In the genomic region with DNA sequence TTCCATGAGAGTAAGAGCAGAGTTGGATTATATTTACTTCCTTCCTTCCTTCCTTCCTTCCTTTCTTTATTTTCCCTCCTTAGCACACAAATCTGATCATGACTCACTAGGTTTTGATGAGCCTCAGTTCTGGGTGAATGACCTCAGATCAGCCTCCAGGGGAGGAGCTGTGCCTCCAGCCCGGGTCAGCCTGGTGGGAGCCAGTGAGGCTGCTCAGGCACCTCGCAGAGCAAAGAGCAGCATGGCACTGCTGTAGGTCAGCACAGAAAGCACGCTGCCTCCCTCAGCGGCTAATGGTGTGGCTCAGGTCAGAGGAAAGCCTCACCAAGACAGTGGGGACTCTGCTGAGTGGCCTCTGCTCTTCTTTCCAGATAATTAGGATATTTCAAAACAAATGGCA, we compare ENCODE assay signal across 24 cellular contexts.
DNase-seq lines count a peak whose midpoint lies in the region; ATAC-seq and TF ChIP-seq lines count a peak whose summit lies in the region.
"Had no signal": no experiment of that assay in that cellular context is flagged by ENCODE, and none has a peak within 500 bp of the region (broad histone marks: within the 10 kb centered on the region; RNA-seq: fewer than 3 reads in every experiment).

No MANE protein-coding gene starts in this region.

- TF ChIP-seq RAD21 in SK-N-SH (IDR thresholded peaks at IDR 0.05; ENCODE audit: low read length): no peak

- no peaks in the 10 kb centered on the region for H3K36me3 ChIP-seq in SK-N-SH (replicated peaks in 1 of 2; ENCODE audit: control insufficient read depth in 1 of 2, insufficient read depth in 2 of 2, low read length in 1 of 2)
- no peaks in the 10 kb centered on the region for H3K36me3 ChIP-seq in WERI-Rb-1
- H3K36me3 ChIP-seq: HAP-1 had no signal

- H3K9ac ChIP-seq in SK-N-SH: no peak overlapping the region

- ATAC-seq in SK-N-SH treated with all-trans-retinoic acid at 6 μM for 48 hours (no peak), HG02885 (IDR thresholded peaks at IDR 0.05; ENCODE audit: poor library complexity, unreplicated experiment) (no peak), GM21825 (IDR thresholded peaks at IDR 0.05; ENCODE audit: unreplicated experiment) (no peak), HG03439 (IDR thresholded peaks at IDR 0.05; ENCODE audit: unreplicated experiment) (no peak)
- no peak for ATAC-seq in effector memory CD8-positive, alpha-beta T cell (replicated peaks)
- ATAC-seq: activated CD8-positive, alpha-beta memory T cell treated with anti-CD3 and anti-CD28 coated beads, Interleukin-2, amount 10 ng/mL, durations not matched to agents 7 days and 5 days; GM12878; right cardiac atrium; T-cell had no signal

- WGBS in SK-N-SH (ENCODE audit: low lambda C conversion rate): 14% methylated on average over 2 of the region's 4 CpGs

- no peak overlapping the region for H3K27ac Mint-ChIP-seq in effector memory CD8-positive, alpha-beta T cell
- H3K27ac Mint-ChIP-seq: activated CD8-positive, alpha-beta memory T cell treated with anti-CD3 and anti-CD28 coated beads, Interleukin-2, amount 10 ng/mL, durations not matched to agents 7 days and 5 days; activated T-helper 1 cell treated with anti-CD3 and anti-CD28 coated beads, Interleukin-12 subunit alpha, Interleukin-12 subunit beta, Interleukin-2, Interleukin-4 antibody, amounts not matched to agents 30 ng/mL and 10 ng/mL and 1 ng/mL, durations not matched to agents 14 hours and 24 hours and 36 hours; brain; T-cell had no signal

- no peak for TF ChIP-seq CTCF in SK-N-SH (IDR thresholded peaks at IDR 0.05)
- no peak for TF ChIP-seq CTCF in WERI-Rb-1 (IDR thresholded peaks at IDR 0.05; ENCODE audit: low read depth, low read length)

- DNase-seq in SK-N-SH (peak; percentile 2), WERI-Rb-1 (peak; percentile 33), iPS-NIHi7 (ENCODE audit: extremely low spot score) (peak; percentile 58)
- DNase-seq in effector memory CD8-positive, alpha-beta T cell: no peak
- DNase-seq: activated CD4-positive, alpha-beta T cell treated with anti-CD3 and anti-CD28 coated beads for 48 hours; activated CD8-positive, alpha-beta memory T cell treated with anti-CD3 and anti-CD28 coated beads, Interleukin-2, amount 10 ng/mL, durations not matched to agents 7 days and 5 days; C1 segment of cervical spinal cord; DMS 273 treated with DMSO at 0.1 percent for 48 hours; naive B cell; NCI-H1417; NCI-H526 treated with DMSO at 0.1 percent for 48 hours; right cardiac atrium; SHP77; stimulated activated CD4-positive, alpha-beta T cell treated with anti-CD3 and anti-CD28 coated beads, Interleukin-12 subunit alpha, Interleukin-12 subunit beta, amount 100 ng/mL, for 4 hours; stimulated activated CD8-positive, alpha-beta memory T cell treated with anti-CD3 and anti-CD28 coated beads, Interleukin-4, amount 100 ng/mL, for 48 hours; T-cell had no signal

- no peaks in the 10 kb centered on the region for H3K36me3 Mint-ChIP-seq in effector memory CD8-positive, alpha-beta T cell (ENCODE audit: insufficient read depth)
- H3K36me3 Mint-ChIP-seq: activated CD8-positive, alpha-beta memory T cell treated with anti-CD3 and anti-CD28 coated beads, Interleukin-2, amount 10 ng/mL, durations not matched to agents 7 days and 5 days; brain; naive B cell; T-cell had no signal

- no peak overlapping the region for H3K4me3 Mint-ChIP-seq in effector memory CD8-positive, alpha-beta T cell
- H3K4me3 Mint-ChIP-seq: activated CD8-positive, alpha-beta memory T cell treated with anti-CD3 and anti-CD28 coated beads, Interleukin-2, amount 10 ng/mL, durations not matched to agents 7 days and 5 days; activated T-helper 1 cell treated with anti-CD3 and anti-CD28 coated beads, Interleukin-12 subunit alpha, Interleukin-12 subunit beta, Interleukin-2, Interleukin-4 antibody, amounts not matched to agents 30 ng/mL and 10 ng/mL and 1 ng/mL, durations not matched to agents 14 hours and 24 hours and 36 hours; brain; naive B cell; T-cell had no signal

- no peaks in the 10 kb centered on the region for H3K79me2 ChIP-seq in SK-N-SH (ENCODE audit: insufficient read depth)

- no peak overlapping the region for H3K4me2 ChIP-seq in SK-N-SH

- no peak for TF ChIP-seq EP300 in SK-N-SH (IDR thresholded peaks at IDR 0.05; ENCODE audit: borderline replicate concordance in 1 of 2, low read depth in 1 of 2, low read length in 1 of 2)

- no peaks in the 10 kb centered on the region; the same call in 1 of the 2 replicates for H3K27me3 ChIP-seq in SK-N-SH (ENCODE audit: insufficient read depth)
- no peaks in the 10 kb centered on the region for H3K27me3 ChIP-seq in WERI-Rb-1 (ENCODE audit: insufficient read depth, low read depth, severe bottlenecking)

- no peaks in the 10 kb centered on the region for H3K4me1 Mint-ChIP-seq in effector memory CD8-positive, alpha-beta T cell (ENCODE audit: low read depth in 2 of 2)
- H3K4me1 Mint-ChIP-seq: activated CD8-positive, alpha-beta memory T cell treated with anti-CD3 and anti-CD28 coated beads, Interleukin-2, amount 10 ng/mL, durations not matched to agents 7 days and 5 days; naive B cell; T-cell had no signal

- H3K9me2 ChIP-seq in SK-N-SH: no peaks in the 10 kb centered on the region

- 0 out of 4 replicates have a peak, but pooled peaks cover 0 to 3% of the 10 kb centered on the region in 2 experiments for H3K4me1 ChIP-seq in SK-N-SH (ENCODE audit: control insufficient read depth in 1 of 2, insufficient read depth in 2 of 2, low read depth in 1 of 2, low read length in 1 of 2)
- H3K4me1 ChIP-seq: HAP-1 had no signal

- 0 out of 2 replicates have a peak, but pooled peaks cover 2% of the 10 kb centered on the region for H4K20me1 ChIP-seq in SK-N-SH (ENCODE audit: insufficient read depth)

- H3K4me3 ChIP-seq in SK-N-SH (ENCODE audit: low read depth in 2 of 2, low read length in 1 of 2): no peak overlapping the region
- H3K4me3 ChIP-seq in WERI-Rb-1 (ENCODE audit: low read depth, low read length): no peak overlapping the region
- H3K4me3 ChIP-seq: GM12878, HAP-1 had no signal

- no peak overlapping the region for H2AFZ ChIP-seq in SK-N-SH (ENCODE audit: low read depth)

- peaks cover 0 to 5% of the 10 kb centered on the region in 2 donors for H3K27me3 Mint-ChIP-seq in effector memory CD8-positive, alpha-beta T cell
- H3K27me3 Mint-ChIP-seq: activated CD8-positive, alpha-beta memory T cell treated with anti-CD3 and anti-CD28 coated beads, Interleukin-2, amount 10 ng/mL, durations not matched to agents 7 days and 5 days had no signal

- CTCF ChIA-PET in SK-N-SH (lab: Yijun Ruan, JAX): interaction anchor here (1.4 to 2.4 kb wide), 2 partner anchors 37 to 416 kb away, joined by 5 to 9 read pairs; no protein-coding TSS in a partner anchor

- peaks cover 4 to 10% of the 10 kb centered on the region in 2 donors for H3K9me3 Mint-ChIP-seq in effector memory CD8-positive, alpha-beta T cell
- H3K9me3 Mint-ChIP-seq: activated T-helper 1 cell treated with anti-CD3 and anti-CD28 coated beads, Interleukin-12 subunit alpha, Interleukin-12 subunit beta, Interleukin-2, Interleukin-4 antibody, amounts not matched to agents 30 ng/mL and 10 ng/mL and 1 ng/mL, durations not matched to agents 14 hours and 24 hours and 36 hours had no signal

- H3K9me3 ChIP-seq in SK-N-SH (no peaks in the 10 kb centered on the region), WERI-Rb-1 (ENCODE audit: severe bottlenecking) (no peaks in the 10 kb centered on the region)
- H3K9me3 ChIP-seq: HAP-1 had no signal

- no peaks in the 10 kb centered on the region for H3F3A ChIP-seq in SK-N-SH (replicated peaks; ENCODE audit: insufficient read depth)

- H3K27ac ChIP-seq in SK-N-SH (ENCODE audit: low read depth in 2 of 2, low read length in 1 of 2): no peak overlapping the region
- H3K27ac ChIP-seq in WERI-Rb-1: no peak overlapping the region

- POLR2A ChIA-PET in SK-N-SH (lab: Yijun Ruan, JAX): no interaction called here

TF ChIP-seq in SK-N-SH treated with all-trans-retinoic acid at 6 μM for 48 hours, 23 proteins besides CTCF, POLR2A, EP300 and RAD21 (continues in another document):
- no peak for TF ChIP-seq ARNTL (CRISPR knock-in tag; IDR thresholded peaks at IDR 0.05; ENCODE audit: borderline replicate concordance, low read depth)
- no peak for TF ChIP-seq TCF4 (CRISPR knock-in tag; IDR thresholded peaks at IDR 0.05; ENCODE audit: borderline replicate concordance)
- TF ChIP-seq, protein P1, sequence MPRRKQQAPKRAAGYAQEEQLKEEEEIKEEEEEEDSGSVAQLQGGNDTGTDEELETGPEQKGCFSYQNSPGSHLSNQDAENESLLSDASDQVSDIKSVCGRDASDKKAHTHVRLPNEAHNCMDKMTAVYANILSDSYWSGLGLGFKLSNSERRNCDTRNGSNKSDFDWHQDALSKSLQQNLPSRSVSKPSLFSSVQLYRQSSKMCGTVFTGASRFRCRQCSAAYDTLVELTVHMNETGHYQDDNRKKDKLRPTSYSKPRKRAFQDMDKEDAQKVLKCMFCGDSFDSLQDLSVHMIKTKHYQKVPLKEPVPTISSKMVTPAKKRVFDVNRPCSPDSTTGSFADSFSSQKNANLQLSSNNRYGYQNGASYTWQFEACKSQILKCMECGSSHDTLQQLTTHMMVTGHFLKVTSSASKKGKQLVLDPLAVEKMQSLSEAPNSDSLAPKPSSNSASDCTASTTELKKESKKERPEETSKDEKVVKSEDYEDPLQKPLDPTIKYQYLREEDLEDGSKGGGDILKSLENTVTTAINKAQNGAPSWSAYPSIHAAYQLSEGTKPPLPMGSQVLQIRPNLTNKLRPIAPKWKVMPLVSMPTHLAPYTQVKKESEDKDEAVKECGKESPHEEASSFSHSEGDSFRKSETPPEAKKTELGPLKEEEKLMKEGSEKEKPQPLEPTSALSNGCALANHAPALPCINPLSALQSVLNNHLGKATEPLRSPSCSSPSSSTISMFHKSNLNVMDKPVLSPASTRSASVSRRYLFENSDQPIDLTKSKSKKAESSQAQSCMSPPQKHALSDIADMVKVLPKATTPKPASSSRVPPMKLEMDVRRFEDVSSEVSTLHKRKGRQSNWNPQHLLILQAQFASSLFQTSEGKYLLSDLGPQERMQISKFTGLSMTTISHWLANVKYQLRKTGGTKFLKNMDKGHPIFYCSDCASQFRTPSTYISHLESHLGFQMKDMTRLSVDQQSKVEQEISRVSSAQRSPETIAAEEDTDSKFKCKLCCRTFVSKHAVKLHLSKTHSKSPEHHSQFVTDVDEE (CRISPR knock-in tag; IDR thresholded peaks at IDR 0.05): no peak
- TF ChIP-seq BACH2 (CRISPR knock-in tag; IDR thresholded peaks at IDR 0.05; ENCODE audit: borderline replicate concordance): no peak
- TF ChIP-seq ZFP3 (CRISPR knock-in tag; IDR thresholded peaks at IDR 0.05): no peak
- TF ChIP-seq RARB (CRISPR knock-in tag; IDR thresholded peaks at IDR 0.05): no peak

Comparison
In these comparisons a context has a peak if more than half of its experiments do, and no peak if none do; other contexts are left out.
1. DNase-seq: peak in SK-N-SH (single experiment), WERI-Rb-1 (single experiment) and iPS-NIHi7 (single experiment); none in effector memory CD8-positive, alpha-beta T cell (0 of 3).